In genomic region chr13:78910147-78910546, GRCh38 we compare ENCODE assay signal across 24 cellular contexts.
"Had no signal": no experiment of that assay in that cellular context is flagged by ENCODE, and none has a peak within 500 bp of the region (broad histone marks: within the 10 kb centered on the region; RNA-seq: fewer than 3 reads in every experiment).

No MANE protein-coding gene starts in this region.

- H3K36me3 Mint-ChIP-seq: mesothelial cell of epicardium, naive B cell had no signal

- H3K4me3 Mint-ChIP-seq: dendritic cell treated with granulocyte-macrophage colony-stimulating factor and Interleukin-4, amounts not matched to agents 40 ng/mL and 50 ng/mL, for 4 days; effector memory CD8-positive, alpha-beta T cell; endodermal cell; mesothelial cell of epicardium; naive B cell had no signal

- ATAC-seq: effector memory CD8-positive, alpha-beta T cell; esophagus mucosa; gastrocnemius medialis; heart right ventricle; left cardiac atrium; lower lobe of right lung; mucosa of descending colon had no signal

- H3K27me3 Mint-ChIP-seq: dendritic cell treated with granulocyte-macrophage colony-stimulating factor and Interleukin-4, amounts not matched to agents 40 ng/mL and 50 ng/mL, for 4 days had no signal

- H3K27ac ChIP-seq: colonic mucosa, epithelial cell of prostate, esophagus squamous epithelium, gastrocnemius medialis, heart right ventricle, left ventricle myocardium inferior, lower lobe of right lung had no signal

- H3K9me3 ChIP-seq: colonic mucosa, esophagus squamous epithelium, gastrocnemius medialis, heart right ventricle, left ventricle myocardium inferior, lower lobe of right lung, mucosa of descending colon had no signal

- H3K4me1 ChIP-seq: colonic mucosa, esophagus squamous epithelium, gastrocnemius medialis, heart right ventricle, left ventricle myocardium inferior, lower lobe of right lung had no signal

- H3K27ac Mint-ChIP-seq: dendritic cell treated with granulocyte-macrophage colony-stimulating factor and Interleukin-4, amounts not matched to agents 40 ng/mL and 50 ng/mL, for 4 days; effector memory CD8-positive, alpha-beta T cell; endodermal cell; mesothelial cell of epicardium; naive B cell had no signal

- H3K36me3 ChIP-seq: colonic mucosa, esophagus squamous epithelium, gastrocnemius medialis, heart right ventricle, left ventricle myocardium inferior, lower lobe of right lung had no signal

- H3K27me3 ChIP-seq: colonic mucosa, esophagus squamous epithelium, gastrocnemius medialis, heart right ventricle had no signal

- H3K9me3 Mint-ChIP-seq: endodermal cell, mesothelial cell of epicardium had no signal

- H3K4me3 ChIP-seq: colonic mucosa, esophagus squamous epithelium, gastrocnemius medialis, heart right ventricle, left ventricle myocardium inferior, lower lobe of right lung, mucosa of descending colon had no signal

- DNase-seq: colonic mucosa; cortex of kidney; effector CD8-positive, alpha-beta T cell; effector memory CD8-positive, alpha-beta T cell; endodermal cell; erythroblast; esophagus squamous epithelium; foreskin fibroblast; foreskin melanocyte; gastrocnemius medialis; glutamatergic neuron; head of caudate nucleus; heart right ventricle; hippocampal formation; left cardiac atrium; left ventricle myocardium inferior; lower lobe of right lung; mesenchymal stem cell; mucosa of descending colon; naive B cell had no signal

- H3K4me1 Mint-ChIP-seq: mesothelial cell of epicardium, naive B cell had no signal
